In the genomic region with DNA sequence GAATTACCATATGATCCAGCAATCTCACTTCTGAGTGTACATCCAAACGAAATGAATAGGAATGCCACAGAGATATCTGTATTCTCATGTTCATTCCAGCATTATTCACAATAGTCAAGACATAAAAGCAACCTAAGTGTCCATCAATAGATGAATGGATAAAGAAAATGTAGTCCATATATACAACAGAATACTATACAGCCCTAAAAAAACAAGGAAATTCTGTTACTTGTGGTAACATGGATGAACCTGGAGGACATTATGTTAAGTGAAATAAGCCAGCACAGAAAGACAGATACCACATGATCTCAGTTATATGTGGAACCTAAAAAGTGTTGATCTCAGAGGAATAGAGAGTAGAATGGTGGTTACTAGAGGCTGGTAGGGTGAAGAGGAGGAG, we compare ENCODE assay signal across 27 cellular contexts.
"Had no signal": no experiment of that assay in that cellular context is flagged by ENCODE, and none has a peak within 500 bp of the region (broad histone marks: within the 10 kb centered on the region; RNA-seq: fewer than 3 reads in every experiment).

No MANE protein-coding gene starts in this region.

- H3K4me2 ChIP-seq: hepatocyte had no signal

- H3K36me3 ChIP-seq: esophagus squamous epithelium, gastrocnemius medialis, gastroesophageal sphincter had no signal

- H3K27me3 ChIP-seq: dorsolateral prefrontal cortex, esophagus muscularis mucosa, esophagus squamous epithelium, foreskin keratinocyte, gastrocnemius medialis, gastroesophageal sphincter, heart left ventricle, heart right ventricle, hepatocyte had no signal

- DNase-seq: cortex of kidney; dermis blood vessel endothelial cell; dorsolateral prefrontal cortex; effector CD4-positive, alpha-beta T cell; effector CD8-positive, alpha-beta T cell; effector memory CD4-positive, alpha-beta T cell; effector memory CD8-positive, alpha-beta T cell; endodermal cell; erythroblast; esophagus squamous epithelium; foreskin fibroblast; foreskin keratinocyte; foreskin melanocyte; gastrocnemius medialis; glutamatergic neuron; head of caudate nucleus; heart left ventricle; heart right ventricle; hippocampal formation had no signal

- H3K27ac ChIP-seq: coronary artery, dorsolateral prefrontal cortex, epithelial cell of prostate, esophagus muscularis mucosa, esophagus squamous epithelium, foreskin keratinocyte, gastrocnemius medialis, gastroesophageal sphincter, heart left ventricle, heart right ventricle, hepatocyte had no signal

- H3K4me1 ChIP-seq: esophagus squamous epithelium, foreskin keratinocyte, gastrocnemius medialis, gastroesophageal sphincter had no signal

- H3K4me3 ChIP-seq: coronary artery, dorsolateral prefrontal cortex, esophagus muscularis mucosa, esophagus squamous epithelium, gastrocnemius medialis, gastroesophageal sphincter, heart left ventricle, heart right ventricle, hepatocyte had no signal

- H3K79me2 ChIP-seq: hepatocyte had no signal

- FAIRE-seq: endothelial cell of umbilical vein, frontal cortex had no signal

- H3K9me3 ChIP-seq: esophagus muscularis mucosa, esophagus squamous epithelium, gastrocnemius medialis, gastroesophageal sphincter had no signal

- ATAC-seq: effector memory CD8-positive, alpha-beta T cell; esophagus mucosa; foreskin keratinocyte; gastrocnemius medialis; gastroesophageal sphincter; heart left ventricle; heart right ventricle had no signal

- H2AFZ ChIP-seq: hepatocyte had no signal
